ENCODE assay signal across 23 cellular contexts in the genomic region with DNA sequence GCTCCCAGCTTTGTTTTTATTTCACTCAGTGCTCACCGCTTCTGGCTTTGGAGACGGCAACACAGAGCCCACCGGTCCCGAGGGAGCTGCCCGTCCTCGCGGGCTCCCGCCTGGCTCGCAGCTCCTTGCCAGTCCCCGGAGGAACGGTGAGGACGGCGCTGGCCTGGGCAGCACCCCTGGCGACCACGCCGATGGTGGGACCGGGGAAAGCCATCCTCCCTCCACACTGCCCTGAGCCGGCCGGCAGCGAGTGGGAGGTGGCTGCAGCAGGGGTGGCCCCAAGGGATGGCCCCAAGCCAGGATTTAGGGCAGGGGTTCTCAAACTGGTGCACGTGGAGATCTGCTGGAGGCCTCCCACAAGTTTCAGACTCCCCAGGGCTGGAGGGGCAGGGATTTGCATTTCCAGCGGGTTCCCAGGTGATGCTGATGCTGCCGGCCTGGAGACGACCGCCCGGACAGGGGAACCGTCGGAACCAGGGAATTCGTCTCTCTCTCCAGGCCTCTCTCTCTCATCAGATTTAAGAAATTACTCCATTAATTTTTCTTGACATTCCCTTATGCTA.
DNase-seq lines count a peak whose midpoint lies in the region; ATAC-seq, FAIRE-seq and TF ChIP-seq lines count a peak whose summit lies in the region.
"Had no signal": no experiment of that assay in that cellular context is flagged by ENCODE, and none has a peak within 500 bp of the region (broad histone marks: within the 10 kb centered on the region; RNA-seq: fewer than 3 reads in every experiment).

No MANE protein-coding gene starts in this region.

- no peak overlapping the region for H2AK5ac ChIP-seq in H1 (ENCODE audit: low read depth, low read length)
- peak overlapping the region; percentile 14 for H2AK5ac ChIP-seq in neuronal stem cell (ENCODE audit: low read depth, low read length)

- TF ChIP-seq EP300 in H1 (IDR thresholded peaks at IDR 0.05; ENCODE audit: borderline replicate concordance in 1 of 2, low read depth in 2 of 2, low read length in 2 of 2): no peak

- no peak overlapping the region for H2BK15ac ChIP-seq in H1 (ENCODE audit: low read length)
- H2BK15ac ChIP-seq in neuronal stem cell (ENCODE audit: low read length): no peak overlapping the region

- H4K8ac ChIP-seq in H1 (ENCODE audit: extremely low read depth, insufficient read depth, low read length) (0 out of 2 replicates have a peak overlapping the region, but pooled peaks have one; percentile 36), neuronal stem cell (ENCODE audit: low read depth, low read length) (no peak overlapping the region)

- H3K9ac ChIP-seq in H1 (replicated peaks in 1 of 4; ENCODE audit: extremely low read depth in 1 of 4, low read depth in 3 of 4, low read length in 3 of 4) (no peak overlapping the region), neuronal stem cell (ENCODE audit: low read depth, low read length, poor library complexity) (no peak overlapping the region)
- H3K9ac ChIP-seq: BLaER1, GM23248 had no signal

- no peak for ATAC-seq in left cardiac atrium
- ATAC-seq in psoas muscle: no peak
- ATAC-seq: CD8-positive, alpha-beta T cell had no signal

- no peak overlapping the region for H3K14ac ChIP-seq in H1 (ENCODE audit: insufficient read length)
- H3K14ac ChIP-seq in neuronal stem cell (ENCODE audit: low read length): no peak overlapping the region

- no peaks in the 10 kb centered on the region for H4K20me1 ChIP-seq in H1 (replicated peaks in 1 of 2; ENCODE audit: control insufficient read depth in 1 of 2, insufficient read depth in 2 of 2, low read length in 2 of 2)
- H4K20me1 ChIP-seq: BLaER1 had no signal

- no peak overlapping the region for H3K27ac ChIP-seq in H1 (ENCODE audit: low read depth, low read length)
- H3K27ac ChIP-seq in neuronal stem cell (replicated peaks; ENCODE audit: low read length): no peak overlapping the region
- no peak overlapping the region for H3K27ac ChIP-seq in psoas muscle
- H3K27ac ChIP-seq: 22Rv1, BLaER1, C4-2B, GM23248 had no signal

- H3K79me2 ChIP-seq in H1 (ENCODE audit: control insufficient read depth in 1 of 2, insufficient read depth in 2 of 2, low read length in 2 of 2): no peaks in the 10 kb centered on the region

- intact Hi-C loops in cardiac septum (cut with DNase I) (no loop called here), left cardiac atrium (cut with DNase I) (no loop called here), psoas muscle (cut with DNase I) (no loop called here)

- H3K27me3 ChIP-seq in H1 (replicated peaks in 1 of 4; ENCODE audit: control insufficient read depth in 3 of 4, extremely low read depth in 1 of 4, insufficient read depth in 3 of 4, low read length in 3 of 4): no peaks in the 10 kb centered on the region
- H3K27me3 ChIP-seq in neuronal stem cell (ENCODE audit: control insufficient read depth in 3 of 3, insufficient read depth in 3 of 3, low read depth in 1 of 3, low read length in 3 of 3): no peaks in the 10 kb centered on the region
- H3K27me3 ChIP-seq in psoas muscle (ENCODE audit: insufficient read depth in 3 of 3, low read length in 2 of 3): peaks cover 0 to 7% (median 2%) of the 10 kb centered on the region in 3 donors
- H3K27me3 ChIP-seq: BLaER1 had no signal

- no peak overlapping the region; the same call in 1 of the 2 replicates for H2AFZ ChIP-seq in H1 (ENCODE audit: low read length)
- peak overlapping the region; percentile 9 for H2AFZ ChIP-seq in neuronal stem cell (ENCODE audit: low read length)
- H2AFZ ChIP-seq: GM23248 had no signal

- H4K91ac ChIP-seq in H1 (replicated peaks; ENCODE audit: insufficient read length, low read length) (no peak overlapping the region), neuronal stem cell (ENCODE audit: low read depth, low read length, poor library complexity) (no peak overlapping the region)

- no peak overlapping the region for H2BK20ac ChIP-seq in H1 (ENCODE audit: low read length)

- DNase-seq in cardiac septum (ENCODE audit: low spot score): peak; percentile 57
- DNase-seq in left cardiac atrium: no peak
- no peak for DNase-seq in H1 (ENCODE audit: low read depth in 1 of 2, low spot score in 2 of 2)
- DNase-seq in neuronal stem cell (ENCODE audit: low spot score): no peak
- DNase-seq in psoas muscle: no peak
- no peak for DNase-seq in nucleus accumbens (lab: John Stamatoyannopoulos, UW)
- DNase-seq in MV-4-11 (lab: John Stamatoyannopoulos, UW): no peak
- DNase-seq: Caco-2; CD4-positive, CD25-positive, alpha-beta regulatory T cell; CD8-positive, alpha-beta T cell; DMS153; DND-41; GM23248; HFFc6 had no signal

- no peak for FAIRE-seq in H1 (lab: Jason Lieb, UNC)
- FAIRE-seq: A204.1, G401.6, GM12892, GM19239, H54 had no signal

- no peak overlapping the region for H2BK5ac ChIP-seq in H1 (ENCODE audit: low read depth, low read length)
- no peak overlapping the region for H2BK5ac ChIP-seq in neuronal stem cell (ENCODE audit: low read length)

- H3K9me3 ChIP-seq in H1 (ENCODE audit: insufficient read depth in 2 of 2, low read depth in 1 of 2, low read length in 1 of 2) (no peaks in the 10 kb centered on the region), neuronal stem cell (replicated peaks in 1 of 2; ENCODE audit: control insufficient read depth in 2 of 2, insufficient read depth in 1 of 2, low read depth in 1 of 2, low read length in 2 of 2) (no peaks in the 10 kb centered on the region), psoas muscle (no peaks in the 10 kb centered on the region)
- H3K9me3 ChIP-seq: BLaER1, Caco-2, HAP-1 had no signal

- no peak for TF ChIP-seq POLR2A in H1 (IDR thresholded peaks at IDR 0.05; ENCODE audit: control extremely low read depth in 1 of 2, low read depth in 2 of 2, low read length in 2 of 2)

- H3K4ac ChIP-seq in H1 (replicated peaks; ENCODE audit: insufficient read length, low read depth, low read length) (no peak overlapping the region), neuronal stem cell (ENCODE audit: low read length) (no peak overlapping the region)

- H3K36me3 ChIP-seq in H1 (ENCODE audit: control insufficient read depth in 2 of 4, insufficient read depth in 4 of 4, low read length in 3 of 4): no peaks in the 10 kb centered on the region
- no peaks in the 10 kb centered on the region for H3K36me3 ChIP-seq in neuronal stem cell (replicated peaks in 1 of 2; ENCODE audit: control insufficient read depth in 2 of 2, insufficient read depth in 2 of 2, low read length in 2 of 2)
- H3K36me3 ChIP-seq in psoas muscle (ENCODE audit: insufficient read depth in 1 of 2, low read depth in 1 of 2): no peaks in the 10 kb centered on the region
- H3K36me3 ChIP-seq: BLaER1, HAP-1 had no signal

- TF ChIP-seq CTCF in H1 (IDR thresholded peaks at IDR 0.05; ENCODE audit: control extremely low read depth in 1 of 3, insufficient read depth in 1 of 3, low read depth in 1 of 3, low read length in 3 of 3) (no peak), psoas muscle (IDR thresholded peaks at IDR 0.05) (no peak)

- H2BK12ac ChIP-seq in H1 (ENCODE audit: low read depth, low read length): no peak overlapping the region
- no peak overlapping the region for H2BK12ac ChIP-seq in neuronal stem cell (ENCODE audit: low read length)

- H3K4me2 ChIP-seq in H1 (ENCODE audit: insufficient read depth in 1 of 2, low read depth in 2 of 2, low read length in 2 of 2) (no peak overlapping the region), neuronal stem cell (ENCODE audit: insufficient read depth, low read length, poor library complexity, severe bottlenecking) (no peak overlapping the region)
- H3K4me2 ChIP-seq: BLaER1 had no signal

- no peak for TF ChIP-seq RAD21 in H1 (IDR thresholded peaks at IDR 0.05 in 1 of 2, conservative IDR thresholded peaks at IDR 0.05 in 1 of 2; ENCODE audit: low read depth in 2 of 2, low read length in 2 of 2)

- CTCF ChIA-PET in H1 (lab: Charles Lee; ENCODE audit: partially characterized antibody): no interaction called here

- H4K5ac ChIP-seq in H1 (ENCODE audit: insufficient read length, low read depth, low read length): no peak overlapping the region

- H3K4me3 ChIP-seq in H1 (ENCODE audit: extremely low read depth in 1 of 4, insufficient read depth in 2 of 4, low read depth in 3 of 4, low read length in 4 of 4) (no peak overlapping the region), neuronal stem cell (ENCODE audit: low read length in 2 of 2) (no peak overlapping the region), psoas muscle (no peak overlapping the region)
- H3K4me3 ChIP-seq: BLaER1, GM23248, HAP-1 had no signal

- POLR2A ChIA-PET in H1 (lab: Charles Lee; ENCODE audit: partially characterized antibody): no interaction called here

- H3K56ac ChIP-seq in H1 (replicated peaks; ENCODE audit: insufficient read length, low read depth, low read length): no peak overlapping the region

- 95% methylated on average over 24 of the region's 29 CpGs; no CpG with 5 or more reads in 1 of the 2 experiments for WGBS in H1 (ENCODE audit: extremely low coverage in 1 of 2, insufficient coverage in 1 of 2, insufficient read length in 1 of 2, insufficient replicate concordance in 2 of 2, low coverage in 1 of 2, low lambda C conversion rate in 2 of 2, missing lambda C conversion rate in 1 of 2), 2 experiments
- WGBS in neuronal stem cell (ENCODE audit: extremely low coverage in 2 of 2, insufficient read length in 2 of 2, insufficient replicate concordance in 1 of 2), 2 donors: no CpG with 5 or more reads among the region's 29 CpGs
- WGBS in psoas muscle, 3 donors: 78 to 82% (median 80%) methylated on average over 29 of the region's 29 CpGs

- H3K23ac ChIP-seq in H1 (ENCODE audit: insufficient read length) (no peak overlapping the region), neuronal stem cell (ENCODE audit: low read depth, low read length, poor library complexity) (peak overlapping the region; percentile 31)

- H3K4me1 ChIP-seq in H1 (replicated peaks in 1 of 4; ENCODE audit: control insufficient read depth in 3 of 4, insufficient read depth in 4 of 4, low read length in 3 of 4) (no peaks in the 10 kb centered on the region; a peak in 1 of 7 replicates), neuronal stem cell (ENCODE audit: control insufficient read depth in 2 of 2, insufficient read depth in 1 of 2, low read depth in 1 of 2, low read length in 2 of 2) (peaks cover under 1 to 6% of the 10 kb centered on the region in 2 donors), psoas muscle (no peaks in the 10 kb centered on the region)
- H3K4me1 ChIP-seq: Caco-2, HAP-1 had no signal

- H3K79me1 ChIP-seq in H1 (ENCODE audit: low read depth, low read length) (no peaks in the 10 kb centered on the region), neuronal stem cell (ENCODE audit: low read depth, low read length) (peaks cover 3% of the 10 kb centered on the region)

- H2BK120ac ChIP-seq in H1 (replicated peaks; ENCODE audit: low read depth, low read length): no peak overlapping the region
- no peak overlapping the region for H2BK120ac ChIP-seq in neuronal stem cell (ENCODE audit: low read depth, low read length)

- H3K18ac ChIP-seq in H1 (ENCODE audit: extremely low read depth, low read length) (no peak overlapping the region), neuronal stem cell (ENCODE audit: low read length) (peak overlapping the region; percentile 69)

- H3K23me2 ChIP-seq in H1 (ENCODE audit: low read depth, low read length): no peaks in the 10 kb centered on the region

TF ChIP-seq in H1, 55 proteins besides CTCF, POLR2A, EP300 and RAD21 (continues in another document):
- TF ChIP-seq TEAD4 (IDR thresholded peaks at IDR 0.05; ENCODE audit: low read depth, low read length) (no peak), CHD1 (IDR thresholded peaks at IDR 0.05; ENCODE audit: low read depth, low read length) (no peak), SRF (IDR thresholded peaks at IDR 0.05; ENCODE audit: low read depth, low read length) (no peak)
